Comparison of ENCODE assay signal across 23 cellular contexts in the genomic region with DNA sequence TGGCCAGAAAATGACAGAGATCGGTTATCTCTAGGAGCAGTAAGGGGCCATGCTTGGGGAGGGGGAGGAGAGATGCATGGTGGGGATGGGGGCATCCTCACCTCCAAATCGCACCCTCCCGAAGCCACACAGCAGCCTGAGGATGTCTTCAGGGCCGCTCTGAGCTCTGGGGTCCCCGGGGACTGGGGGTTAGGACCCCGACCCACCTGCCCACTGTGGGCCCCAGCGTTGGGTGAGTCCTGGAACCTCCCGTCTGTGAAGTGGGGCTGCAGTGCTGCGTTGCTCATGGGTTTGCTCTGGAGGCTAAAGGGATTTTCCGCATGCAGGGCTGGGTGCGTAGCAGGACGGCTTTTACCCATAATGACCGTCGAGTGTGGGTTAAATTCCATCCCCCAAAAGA.
"Had no signal": no experiment of that assay in that cellular context is flagged by ENCODE, and none has a peak within 500 bp of the region (broad histone marks: within the 10 kb centered on the region; RNA-seq: fewer than 3 reads in every experiment).

No MANE protein-coding gene starts in this region.

- H3K27ac ChIP-seq: esophagus squamous epithelium, gastroesophageal sphincter, left lung, lower lobe of right lung, pancreas, prostate gland, right lobe of liver, spleen, testis, tibial nerve, upper lobe of right lung, vagina had no signal

- H3K4me1 Mint-ChIP-seq: stimulated activated naive B cell treated with anti-CD40 and anti-IgM and Interleukin-4, amounts not matched to agents 10 μg/mL and 1 μg/mL and 100 μg/mL, for 72 hours; stimulated activated naive CD8-positive, alpha-beta T cell treated with anti-CD3 and anti-CD28 coated beads, Interleukin-15, amount 100 ng/mL, for 72 hours had no signal

- H3K27ac Mint-ChIP-seq: effector memory CD8-positive, alpha-beta T cell; stimulated activated naive CD8-positive, alpha-beta T cell treated with anti-CD3 and anti-CD28 coated beads, Interleukin-15, amount 100 ng/mL, for 72 hours had no signal

- H3K4me3 Mint-ChIP-seq: effector memory CD8-positive, alpha-beta T cell; stimulated activated naive B cell treated with anti-CD40 and anti-IgM and Interleukin-4, amounts not matched to agents 10 μg/mL and 1 μg/mL and 100 μg/mL, for 72 hours; stimulated activated naive CD8-positive, alpha-beta T cell treated with anti-CD3 and anti-CD28 coated beads, Interleukin-15, amount 100 ng/mL, for 72 hours had no signal

- H3K9me3 Mint-ChIP-seq: effector memory CD8-positive, alpha-beta T cell had no signal

- ATAC-seq: effector memory CD8-positive, alpha-beta T cell; gastroesophageal sphincter; left lung; lower lobe of right lung; pancreas; right lobe of liver; stimulated activated naive B cell treated with anti-CD40 and anti-IgM and Interleukin-4, amounts not matched to agents 10 μg/mL and 1 μg/mL and 100 μg/mL, for 72 hours; stimulated activated naive CD8-positive, alpha-beta T cell treated with anti-CD3 and anti-CD28 coated beads, Interleukin-15, amount 100 ng/mL, for 72 hours; upper lobe of right lung had no signal

- DNase-seq: effector memory CD8-positive, alpha-beta T cell; esophagus squamous epithelium; foreskin fibroblast; glutamatergic neuron; islet precursor cell; left lung; lower lobe of right lung; mesenchymal stem cell; midbrain; nucleus accumbens; pancreas; right lobe of liver; spleen; stimulated activated CD4-positive, alpha-beta T cell treated with anti-CD3 and anti-CD28 coated beads, Interleukin-2, amount 100 ng/mL, for 24 hours; stimulated activated CD4-positive, alpha-beta T cell treated with anti-CD3 and anti-CD28 coated beads, Interleukin-4, amount 100 ng/mL, for 4 hours; stimulated activated naive B cell treated with anti-CD40 and anti-IgM and Interleukin-4, amounts not matched to agents 10 μg/mL and 1 μg/mL and 100 μg/mL, for 72 hours; stimulated activated naive CD8-positive, alpha-beta T cell treated with anti-CD3 and anti-CD28 coated beads, Interleukin-15, amount 100 ng/mL, for 72 hours; testis; upper lobe of right lung had no signal

- H3K4me3 ChIP-seq: esophagus squamous epithelium, gastroesophageal sphincter, left lung, lower lobe of right lung, pancreas, prostate gland, right lobe of liver, spleen, testis, tibial nerve, upper lobe of right lung, vagina had no signal
